Comparison of ENCODE assay signal across 12 cellular contexts in the genomic region with DNA sequence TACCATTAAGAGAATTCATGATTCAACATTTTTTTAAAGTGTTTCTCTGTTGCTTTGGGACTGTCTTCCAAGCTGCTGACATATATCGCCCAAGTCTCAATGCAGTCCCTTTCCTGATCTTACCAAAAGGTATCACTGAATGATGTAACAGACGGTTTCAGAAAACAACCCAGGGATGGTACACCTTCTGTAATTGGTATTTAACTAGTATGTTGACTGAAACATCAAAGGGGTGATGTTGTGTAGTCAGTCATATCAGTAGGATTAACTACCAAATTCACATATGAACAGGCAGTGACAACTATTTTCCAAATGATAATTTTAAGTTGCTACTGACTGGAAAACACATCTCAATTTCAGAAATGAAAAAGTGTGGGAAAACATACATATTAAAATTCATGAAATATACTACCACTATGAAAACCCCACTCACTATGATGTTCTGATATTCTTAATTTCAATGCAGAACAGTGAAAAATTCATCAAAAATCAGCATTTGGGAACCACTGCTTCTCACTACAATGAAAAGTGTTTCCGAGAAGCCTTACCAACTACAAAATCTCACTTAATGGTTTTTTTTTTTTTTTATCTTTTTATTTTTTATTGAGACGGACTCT.
"Had no signal": no experiment of that assay in that cellular context is flagged by ENCODE, and none has a peak within 500 bp of the region (broad histone marks: within the 10 kb centered on the region; RNA-seq: fewer than 3 reads in every experiment).

No MANE protein-coding gene starts in this region.

- H3K27me3 ChIP-seq: colonic mucosa, esophagus squamous epithelium, pancreas, SJSA1 had no signal

- FAIRE-seq: pancreas had no signal

- H3K4me1 ChIP-seq: colonic mucosa, esophagus squamous epithelium, pancreas, SJSA1 had no signal

- H3K27me3 Mint-ChIP-seq: naive B cell, type B pancreatic cell had no signal

- H3K9me3 Mint-ChIP-seq: naive B cell, type B pancreatic cell had no signal

- H3K4me3 Mint-ChIP-seq: naive B cell, type B pancreatic cell had no signal

- H3K36me3 ChIP-seq: colonic mucosa, pancreas, SJSA1 had no signal

- ATAC-seq: left colon, pancreas had no signal

- H3K27ac Mint-ChIP-seq: type B pancreatic cell had no signal

- H3K27ac ChIP-seq: colonic mucosa, esophagus squamous epithelium, pancreas, SJSA1, WERI-Rb-1 had no signal

- H3K9me3 ChIP-seq: colonic mucosa, esophagus squamous epithelium, pancreas, SJSA1 had no signal

- DNase-seq: activated CD4-positive, alpha-beta T cell treated with anti-CD3 and anti-CD28 coated beads, Interleukin-2, amount 50 U/mL, for 1 hour; colonic mucosa; esophagus squamous epithelium; foreskin fibroblast; glutamatergic neuron; left colon; naive B cell; pancreas; WERI-Rb-1 had no signal

- H3K4me3 ChIP-seq: colonic mucosa, esophagus squamous epithelium, lung, pancreas, SJSA1 had no signal
